Comparison of ENCODE assay signal across 30 cellular contexts in the genomic region with DNA sequence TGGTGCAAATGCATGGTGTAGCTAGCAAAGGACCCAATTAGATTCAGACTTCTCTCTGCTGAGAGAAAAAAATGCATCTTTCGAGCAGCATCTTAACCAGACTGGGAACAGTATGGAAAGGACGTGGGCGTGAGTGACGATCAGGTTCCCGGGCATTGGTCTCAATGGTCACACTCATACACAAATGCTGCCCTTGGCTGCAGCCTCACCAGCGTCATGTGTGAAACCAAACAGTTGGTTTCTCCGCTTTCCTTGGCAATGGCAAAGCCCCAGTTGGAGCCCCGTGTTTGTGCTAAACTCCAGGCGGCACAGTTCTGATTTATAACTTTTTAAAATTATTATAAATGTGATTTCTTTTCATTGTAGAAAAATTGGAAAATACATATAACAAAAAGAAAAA.
"Had no signal": no experiment of that assay in that cellular context is flagged by ENCODE, and none has a peak within 500 bp of the region (broad histone marks: within the 10 kb centered on the region; RNA-seq: fewer than 3 reads in every experiment).

No MANE protein-coding gene starts in this region.

- DNase-seq: hypothalamus; immature natural killer cell; kidney; left colon; left lung; lower lobe of right lung; mammary epithelial cell; mesendoderm; naive B cell; natural killer cell; nephron progenitor cell; pancreas; retina; right cardiac atrium; stimulated activated CD4-positive, alpha-beta T cell treated with anti-CD3 and anti-CD28 coated beads, Interleukin-12 subunit alpha, Interleukin-12 subunit beta, amount 100 ng/mL, for 4 hours; stimulated activated CD4-positive, alpha-beta T cell treated with anti-CD3 and anti-CD28 coated beads, Interleukin-15, amount 100 ng/mL, for 24 hours; stimulated activated CD4-positive, alpha-beta T cell treated with anti-CD3 and anti-CD28 coated beads, Interleukin-2, amount 100 ng/mL, for 24 hours; stimulated activated CD4-positive, alpha-beta T cell treated with anti-CD3 and anti-CD28 coated beads, Interleukin-4, amount 100 ng/mL, for 1 hour; stimulated activated naive B cell treated with anti-CD40 and anti-IgM and Interleukin-4, amounts not matched to agents 10 μg/mL and 1 μg/mL and 100 μg/mL, for 72 hours; stimulated activated naive CD8-positive, alpha-beta T cell treated with anti-CD3 and anti-CD28 coated beads, Interleukin-15, Interleukin-2, amounts not matched to agents 100 U/mL and 50 U/mL, for 24 hours; stomach; tibial artery; trophoblast cell; upper lobe of right lung had no signal

- H3K9ac ChIP-seq: neural progenitor cell had no signal

- H3K9me3 ChIP-seq: left lung, lower lobe of right lung, pancreas, prostate gland, stomach, suprapubic skin, thoracic aorta, tibial artery, upper lobe of right lung had no signal

- H3K4me1 ChIP-seq: left lung, lower lobe of right lung, pancreas, prostate gland, suprapubic skin, upper lobe of right lung had no signal

- H2AFZ ChIP-seq: neural progenitor cell had no signal

- H3K4me3 ChIP-seq: left lung, lower lobe of right lung, neural progenitor cell, pancreas, prostate gland, skin epidermis, stomach, suprapubic skin, thoracic aorta, tibial artery, upper lobe of right lung had no signal

- ATAC-seq: left colon; left lung; lower lobe of right lung; natural killer cell; pancreas; right cardiac atrium; sciatic nerve; stimulated activated naive B cell treated with anti-CD40 and anti-IgM and Interleukin-4, amounts not matched to agents 10 μg/mL and 1 μg/mL and 100 μg/mL, for 72 hours; stimulated activated naive CD8-positive, alpha-beta T cell treated with anti-CD3 and anti-CD28 coated beads, Interleukin-15, Interleukin-2, amounts not matched to agents 100 U/mL and 50 U/mL, for 24 hours; upper lobe of right lung had no signal

- H3K27ac ChIP-seq: left lung, lower lobe of right lung, neural progenitor cell, pancreas, prostate gland, skin epidermis, stomach, suprapubic skin, thoracic aorta, tibial artery, upper lobe of right lung had no signal

- H3K36me3 ChIP-seq: left lung, lower lobe of right lung, neural progenitor cell, pancreas, prostate gland, stomach, suprapubic skin, thoracic aorta, tibial artery, upper lobe of right lung had no signal

- H3K27me3 ChIP-seq: left lung, neural progenitor cell, pancreas, stomach, suprapubic skin, tibial artery, upper lobe of right lung had no signal

- H3K4me2 ChIP-seq: neural progenitor cell had no signal
